16 cellular contexts compared by ENCODE assay signal in the genomic region with DNA sequence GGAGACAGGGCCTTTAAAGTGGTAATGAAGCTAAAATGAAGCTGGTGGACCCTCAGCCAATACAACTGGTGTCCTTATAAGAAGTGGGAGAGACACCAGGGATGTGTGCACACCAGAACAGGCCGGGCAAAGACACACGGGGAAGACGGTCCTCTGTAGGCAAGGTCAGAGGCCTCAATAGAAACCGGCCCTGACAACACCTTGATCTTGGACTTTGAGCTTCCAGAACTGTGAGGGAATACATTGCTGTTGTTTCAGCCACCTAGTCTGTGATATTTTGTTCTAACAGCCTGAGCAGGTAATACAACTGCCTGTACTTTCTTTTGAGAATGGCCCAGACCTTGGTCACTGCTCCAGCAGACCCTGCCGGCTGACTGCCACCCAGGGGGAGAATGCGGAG.
"Had no signal": no experiment of that assay in that cellular context is flagged by ENCODE, and none has a peak within 500 bp of the region (broad histone marks: within the 10 kb centered on the region; RNA-seq: fewer than 3 reads in every experiment).

No MANE protein-coding gene starts in this region.

- H3K9me3 ChIP-seq: ovary, tibial artery, upper lobe of left lung, uterus had no signal

- H3K27ac ChIP-seq: ovary, tibial artery, upper lobe of left lung, uterus had no signal

- H3K36me3 ChIP-seq: ovary, tibial artery, upper lobe of left lung, uterus had no signal

- H3K4me1 ChIP-seq: upper lobe of left lung had no signal

- FAIRE-seq: endometrium, frontal cortex had no signal

- H3K4me3 ChIP-seq: ovary, tibial artery, upper lobe of left lung, uterus had no signal

- H3K27me3 ChIP-seq: ovary, tibial artery, upper lobe of left lung, uterus had no signal

- ATAC-seq: esophagus mucosa; naive thymus-derived CD4-positive, alpha-beta T cell; right cardiac atrium; stimulated activated memory B cell treated with anti-CD40 and anti-IgM and Interleukin-4, amounts not matched to agents 10 μg/mL and 1 μg/mL and 100 μg/mL, for 72 hours had no signal

- DNase-seq: effector memory CD4-positive, alpha-beta T cell; immature natural killer cell; midbrain; naive thymus-derived CD4-positive, alpha-beta T cell; nephron progenitor cell; nucleus accumbens; ovary; right cardiac atrium; stimulated activated CD4-positive, alpha-beta T cell treated with anti-CD3 and anti-CD28 coated beads, Interleukin-4, amount 100 ng/mL, for 1 hour; tibial artery; upper lobe of left lung; uterus had no signal
